13 cellular contexts compared by ENCODE assay signal in the genomic region with DNA sequence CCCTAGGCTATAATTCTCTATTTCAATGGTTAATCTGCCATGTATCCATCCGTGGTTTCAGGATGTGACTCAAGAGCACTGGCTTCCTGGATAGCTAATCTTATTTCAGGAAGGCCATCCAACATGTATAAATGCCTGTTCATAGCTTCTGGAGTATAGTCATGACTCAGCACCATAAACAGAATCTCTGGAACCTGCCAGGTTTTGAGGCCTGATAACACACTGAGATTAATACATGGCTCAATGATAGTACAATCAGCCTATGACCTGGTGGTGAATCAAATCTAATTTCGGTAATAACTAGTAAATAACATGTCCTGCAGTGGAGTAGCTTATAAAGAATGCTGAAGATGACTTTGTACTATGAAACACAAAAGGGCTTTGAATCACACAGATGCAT. TPM values are rescaled to one million over a fixed set of nuclear protein-coding genes. Genes with fewer than 3 reads are reported as not detected.
DNase-seq lines count a peak whose midpoint lies in the region; ATAC-seq and TF ChIP-seq lines count a peak whose summit lies in the region.
"Had no signal": no experiment of that assay in that cellular context is flagged by ENCODE, and none has a peak within 500 bp of the region (broad histone marks: within the 10 kb centered on the region; RNA-seq: fewer than 3 reads in every experiment).

No MANE protein-coding gene starts in this region.

- no peak for ATAC-seq in T-helper 17 cell

- H3K4me3 ChIP-seq in adipocyte (ENCODE audit: low read length) (no peak overlapping the region), colonic mucosa (no peak overlapping the region)
- H3K4me3 ChIP-seq: pancreas had no signal

- peak; percentile 52 for DNase-seq in A172 (ENCODE audit: low spot score)
- peak; percentile 52 for DNase-seq in GM04504 (ENCODE audit: low read depth)
- DNase-seq in adipocyte (ENCODE audit: low read depth), result peak; percentile 44
- DNase-seq in glomerular endothelial cell (ENCODE audit: extremely low read depth, low read depth, low spot score), result peak; percentile 77
- no peak for DNase-seq in activated gamma-delta T cell treated with Interleukin-2 at 50 U/mL for 16 hours
- no peak for DNase-seq in T-helper 17 cell
- no peak for DNase-seq in germinal center (ENCODE audit: low spot score)
- DNase-seq in colonic mucosa, result no peak
- DNase-seq: CD4-positive, CD25-positive, alpha-beta regulatory T cell; kidney; MM.1S; pancreas had no signal

- TF ChIP-seq CTCF in colonic mucosa (IDR thresholded peaks at IDR 0.05), result no peak

- H3K9ac ChIP-seq in adipocyte (ENCODE audit: low read length) (no peak overlapping the region), colonic mucosa (ENCODE audit: low read depth in 2 of 2, low read length in 2 of 2) (no peak overlapping the region)

- H3K36me3 ChIP-seq in adipocyte (ENCODE audit: control insufficient read depth, insufficient read depth, low read length, severe bottlenecking), result no peaks in the 10 kb centered on the region
- no peaks in the 10 kb centered on the region for H3K36me3 ChIP-seq in colonic mucosa
- H3K36me3 ChIP-seq: pancreas had no signal

- no peaks in the 10 kb centered on the region for H3K36me3 Mint-ChIP-seq in T-helper 17 cell (ENCODE audit: low read depth)
- H3K36me3 Mint-ChIP-seq: CD4-positive, CD25-positive, alpha-beta regulatory T cell had no signal

- H3K27ac Mint-ChIP-seq in T-helper 17 cell, result no peak overlapping the region
- H3K27ac Mint-ChIP-seq: CD4-positive, CD25-positive, alpha-beta regulatory T cell had no signal

- no peaks in the 10 kb centered on the region for H3K9me3 ChIP-seq in adipocyte (ENCODE audit: control insufficient read depth, low read length)
- no peaks in the 10 kb centered on the region for H3K9me3 ChIP-seq in T-helper 17 cell (ENCODE audit: control insufficient read depth, low read length, poor library complexity, severe bottlenecking)
- no peaks in the 10 kb centered on the region for H3K9me3 ChIP-seq in colonic mucosa
- H3K9me3 ChIP-seq: pancreas had no signal

- no peaks in the 10 kb centered on the region for H3K4me1 Mint-ChIP-seq in T-helper 17 cell
- H3K4me1 Mint-ChIP-seq: CD4-positive, CD25-positive, alpha-beta regulatory T cell had no signal

- no peak overlapping the region for H3K4me3 Mint-ChIP-seq in T-helper 17 cell
- H3K4me3 Mint-ChIP-seq: CD4-positive, CD25-positive, alpha-beta regulatory T cell had no signal

- H3K4me1 ChIP-seq in adipocyte (ENCODE audit: control insufficient read depth, insufficient read depth, low read length), result peaks cover 22% of the 10 kb centered on the region
- no peaks in the 10 kb centered on the region for H3K4me1 ChIP-seq in colonic mucosa
- H3K4me1 ChIP-seq: pancreas had no signal

- no peak overlapping the region for H3K27ac ChIP-seq in colonic mucosa
- H3K27ac ChIP-seq: pancreas had no signal

- H3K27me3 ChIP-seq in adipocyte (replicated peaks; ENCODE audit: control insufficient read depth, insufficient read depth, low read length) (no peaks in the 10 kb centered on the region), colonic mucosa (no peaks in the 10 kb centered on the region)
- H3K27me3 ChIP-seq: pancreas had no signal

- intact Hi-C loops in colonic mucosa (cut with DNase I), result no loop called here

- H3K27me3 Mint-ChIP-seq in T-helper 17 cell, result no peaks in the 10 kb centered on the region
- H3K27me3 Mint-ChIP-seq: CD4-positive, CD25-positive, alpha-beta regulatory T cell had no signal

RNA-seq across cellular contexts. Expression of a gene that starts 5.7 kb away (rescaled TPM):
- 65.4 and 92.5 TPM in 2 replicates for total RNA-seq in A172 (2014; rRNA removed; shearing (Covaris generic))
- total RNA-seq in glomerular endothelial cell (0.12 TPM in 1 of 2 replicates, not detected in the other), T-helper 17 cell (not detected), colonic mucosa (under 1 TPM in 1 of 2 donors, not detected in 1; 0.37 TPM)
- total RNA-seq: CD4-positive, CD25-positive, alpha-beta regulatory T cell; T-helper 1 cell treated with Interleukin-12 subunit alpha and Interleukin-12 subunit beta and Interleukin-4 antibody, amounts not matched to agents 30 ng/mL and 1 ng/mL, for 36 hours had no signal

Comparison
In these comparisons a context has a peak if more than half of its experiments do, and no peak if none do; other contexts are left out.
1. DNase-seq: peak in A172 (single experiment), GM04504 (single experiment), adipocyte (single experiment) and glomerular endothelial cell (single experiment); none in activated gamma-delta T cell treated with Interleukin-2 at 50 U/mL for 16 hours (single experiment), T-helper 17 cell (0 of 3), germinal center (single experiment) and colonic mucosa (single experiment).
2. RNA of a gene that starts 5.7 kb away (total RNA-seq): 65.4 to 92.5 TPM in A172; 0.37 TPM in colonic mucosa, 0.12 TPM in glomerular endothelial cell and not detected in T-helper 17 cell; every median in the first group is over 10 times any median in the second.